In genomic region chr1:45543599-45544417, GRCh38 we compare ENCODE assay signal across 8 cellular contexts. TPM values are rescaled to one million over a fixed set of nuclear protein-coding genes. Genes with fewer than 3 reads are reported as not detected.
DNase-seq lines count a peak whose midpoint lies in the region; ATAC-seq and TF ChIP-seq lines count a peak whose summit lies in the region.

No MANE protein-coding gene starts in this region.

- H3K9me3 Mint-ChIP-seq in activated CD4-positive, alpha-beta T cell treated with anti-CD3 and anti-CD28 coated beads, Interleukin-2, amount 10 ng/mL, durations not matched to agents 7 days and 5 days, result no peaks in the 10 kb centered on the region
- no peaks in the 10 kb centered on the region for H3K9me3 Mint-ChIP-seq in endothelial cell (ENCODE audit: unreplicated experiment)

- DNase-seq in Daoy (ENCODE audit: low read depth), result peak; percentile 52
- DNase-seq in HL-60 (ENCODE audit: low read depth in 1 of 2, low spot score in 1 of 2), result peak; percentile 74 to 92
- peak; percentile 73 for DNase-seq in activated CD4-positive, alpha-beta T cell treated with anti-CD3 and anti-CD28 coated beads, Interleukin-2, amount 10 ng/mL, durations not matched to agents 7 days and 5 days
- DNase-seq in endothelial cell (ENCODE audit: low spot score), result peak; percentile 62
- peak; percentile 87 for DNase-seq in posterior vena cava (ENCODE audit: low spot score)
- peak; percentile 78 for DNase-seq in upper lobe of right lung
- no peak for DNase-seq in NCI-H1092 (lab: John Stamatoyannopoulos, UW)
- DNase-seq in putamen (ENCODE audit: low spot score), result no peak

- no peaks in the 10 kb centered on the region for H3K36me3 ChIP-seq in upper lobe of right lung

- no peaks in the 10 kb centered on the region for H3K27me3 ChIP-seq in HL-60 (ENCODE audit: insufficient read depth, poor library complexity, severe bottlenecking)
- H3K27me3 ChIP-seq in upper lobe of right lung, result no peaks in the 10 kb centered on the region

- TF ChIP-seq CTCF in HL-60 (IDR thresholded peaks at IDR 0.05; ENCODE audit: insufficient read depth, low read length) (no peak), endothelial cell (IDR thresholded peaks at IDR 0.05; ENCODE audit: unreplicated experiment) (no peak), upper lobe of right lung (IDR thresholded peaks at IDR 0.05) (no peak)

- H3K27me3 Mint-ChIP-seq in activated CD4-positive, alpha-beta T cell treated with anti-CD3 and anti-CD28 coated beads, Interleukin-2, amount 10 ng/mL, durations not matched to agents 7 days and 5 days, result no peaks in the 10 kb centered on the region
- H3K27me3 Mint-ChIP-seq in endothelial cell (ENCODE audit: unreplicated experiment), result peaks cover 1% of the 10 kb centered on the region

- no peaks in the 10 kb centered on the region for H3K9me3 ChIP-seq in upper lobe of right lung

- no peaks in the 10 kb centered on the region for H3K36me3 Mint-ChIP-seq in activated CD4-positive, alpha-beta T cell treated with anti-CD3 and anti-CD28 coated beads, Interleukin-2, amount 10 ng/mL, durations not matched to agents 7 days and 5 days (ENCODE audit: low read depth)
- peaks cover 3% of the 10 kb centered on the region for H3K36me3 Mint-ChIP-seq in endothelial cell (ENCODE audit: low read depth, unreplicated experiment)

- H3K4me1 ChIP-seq in upper lobe of right lung, result peaks cover 31% of the 10 kb centered on the region

- intact Hi-C loops in posterior vena cava (cut with DNase I) (no loop called here), upper lobe of right lung (cut with DNase I) (no loop called here)

- H3K27ac ChIP-seq in HL-60 (replicated peaks) (no peak overlapping the region), upper lobe of right lung (peak overlapping the region; percentile 55)

- POLR2A ChIA-PET in activated CD4-positive, alpha-beta T cell treated with anti-CD3 and anti-CD28 coated beads, Interleukin-2, amount 10 ng/mL, durations not matched to agents 7 days and 5 days (lab: Charles Lee), result interaction anchor here (0.6 to 1.5 kb wide), 3 partner anchors 12 to 25 kb away, joined by 4 to 6 read pairs (median 6); partner anchors contain the start of gene PRDX1

- peaks cover 31% of the 10 kb centered on the region for H3K4me1 Mint-ChIP-seq in activated CD4-positive, alpha-beta T cell treated with anti-CD3 and anti-CD28 coated beads, Interleukin-2, amount 10 ng/mL, durations not matched to agents 7 days and 5 days
- H3K4me1 Mint-ChIP-seq in endothelial cell (ENCODE audit: unreplicated experiment), result peaks cover 35% of the 10 kb centered on the region

- ATAC-seq in upper lobe of right lung, result peak; percentile 92

- peak overlapping the region; percentile 24 for H3K4me3 Mint-ChIP-seq in activated CD4-positive, alpha-beta T cell treated with anti-CD3 and anti-CD28 coated beads, Interleukin-2, amount 10 ng/mL, durations not matched to agents 7 days and 5 days
- H3K4me3 Mint-ChIP-seq in endothelial cell (ENCODE audit: unreplicated experiment), result peak overlapping the region; percentile 32

- CTCF ChIA-PET in activated CD4-positive, alpha-beta T cell treated with anti-CD3 and anti-CD28 coated beads, Interleukin-2, amount 10 ng/mL, durations not matched to agents 7 days and 5 days (lab: Charles Lee), result interaction anchor here (0.6 to 2.6 kb wide), 12 partner anchors 9 to 813 kb away, joined by 3 to 14 read pairs (median 3); partner anchors contain the start of genes RNU5D-1 and TESK2

- H3K4me3 ChIP-seq in HL-60 (replicated peaks; ENCODE audit: insufficient read depth, low read length) (no peak overlapping the region), upper lobe of right lung (no peak overlapping the region)

- H3K27ac Mint-ChIP-seq in activated CD4-positive, alpha-beta T cell treated with anti-CD3 and anti-CD28 coated beads, Interleukin-2, amount 10 ng/mL, durations not matched to agents 7 days and 5 days, result peak overlapping the region; percentile 7
- peak overlapping the region; percentile 97 for H3K27ac Mint-ChIP-seq in endothelial cell (ENCODE audit: unreplicated experiment)

RNA-seq across cellular contexts. Expression of gene AKR1A1, which starts 6.8 kb away (rescaled TPM):
- total RNA-seq in Daoy (2014; rRNA removed; shearing (Covaris generic)), result 124 and 150 TPM in 2 replicates
- total RNA-seq in activated CD4-positive, alpha-beta T cell treated with anti-CD3 and anti-CD28 coated beads, Interleukin-2, amount 10 ng/mL, durations not matched to agents 7 days and 5 days, result 100 to 1,000 TPM; 134 to 135 TPM
- 125 TPM for total RNA-seq in endothelial cell (ENCODE audit: unreplicated experiment)
- total RNA-seq in posterior vena cava, result 100 to 1,000 TPM in 1 of 2 donors, 10 to 100 TPM in 1; 97.2 to 119 TPM
- total RNA-seq in upper lobe of right lung, result 167 TPM

RNA-seq across cellular contexts. Expression of gene PRDX1, which starts 22.1 kb away (rescaled TPM):
- 791 and 852 TPM in 2 replicates for total RNA-seq in Daoy (2014; rRNA removed; shearing (Covaris generic))
- 100 to 1,000 TPM; 269 to 331 TPM for total RNA-seq in activated CD4-positive, alpha-beta T cell treated with anti-CD3 and anti-CD28 coated beads, Interleukin-2, amount 10 ng/mL, durations not matched to agents 7 days and 5 days
- total RNA-seq in endothelial cell (ENCODE audit: unreplicated experiment) (325 TPM), posterior vena cava (100 to 1,000 TPM; 255 to 329 TPM), upper lobe of right lung (401 TPM)

RNA-seq across cellular contexts. Expression of gene NASP, which starts 40.0 kb away (rescaled TPM):
- 145 and 155 TPM in 2 replicates for total RNA-seq in Daoy (2014; rRNA removed; shearing (Covaris generic))
- 100 to 1,000 TPM; 193 to 198 TPM for total RNA-seq in activated CD4-positive, alpha-beta T cell treated with anti-CD3 and anti-CD28 coated beads, Interleukin-2, amount 10 ng/mL, durations not matched to agents 7 days and 5 days
- total RNA-seq in endothelial cell (ENCODE audit: unreplicated experiment) (149 TPM), posterior vena cava (10 to 100 TPM; 36.7 to 45.5 TPM), upper lobe of right lung (49.8 TPM)

RNA-seq across cellular contexts. Expression of gene MMACHC, which starts 43.7 kb away (rescaled TPM):
- 10.7 and 19.7 TPM in 2 replicates for total RNA-seq in Daoy (2014; rRNA removed; shearing (Covaris generic))
- 1 to 10 TPM; 6.6 to 6.7 TPM for total RNA-seq in activated CD4-positive, alpha-beta T cell treated with anti-CD3 and anti-CD28 coated beads, Interleukin-2, amount 10 ng/mL, durations not matched to agents 7 days and 5 days
- total RNA-seq in endothelial cell (ENCODE audit: unreplicated experiment), result 5.8 TPM
- total RNA-seq in posterior vena cava, result 1 to 10 TPM; 2.8 to 3.9 TPM
- total RNA-seq in upper lobe of right lung, result 6.9 TPM

RNA-seq across cellular contexts. Expression of gene CCDC163, which starts 43.9 kb away (rescaled TPM):
- total RNA-seq in Daoy (2014; rRNA removed; shearing (Covaris generic)), result 1.9 and 3.0 TPM in 2 replicates
- total RNA-seq in activated CD4-positive, alpha-beta T cell treated with anti-CD3 and anti-CD28 coated beads, Interleukin-2, amount 10 ng/mL, durations not matched to agents 7 days and 5 days, result 1 to 10 TPM; 5.3 to 5.8 TPM
- total RNA-seq in endothelial cell (ENCODE audit: unreplicated experiment), result 4.8 TPM
- total RNA-seq in posterior vena cava, result 1 to 10 TPM; 2.5 to 2.9 TPM
- 0.87 TPM for total RNA-seq in upper lobe of right lung

Comparison
In these comparisons a context has a peak if more than half of its experiments do, and no peak if none do; other contexts are left out.
1. DNase-seq: peak in Daoy (single experiment), HL-60 (2 of 2), activated CD4-positive, alpha-beta T cell treated with anti-CD3 and anti-CD28 coated beads, Interleukin-2, amount 10 ng/mL, durations not matched to agents 7 days and 5 days (single experiment), endothelial cell (single experiment), posterior vena cava (single experiment) and upper lobe of right lung (single experiment); none in NCI-H1092 (single experiment) and putamen (single experiment).